ENCODE assay signal across 21 cellular contexts in genomic region chr6:35073766-35074471, GRCh38.
DNase-seq lines count a peak whose midpoint lies in the region; ATAC-seq and TF ChIP-seq lines count a peak whose summit lies in the region.
"Had no signal": no experiment of that assay in that cellular context is flagged by ENCODE, and none has a peak within 500 bp of the region (broad histone marks: within the 10 kb centered on the region; RNA-seq: fewer than 3 reads in every experiment).

No MANE protein-coding gene starts in this region.

- peaks cover 71% of the 10 kb centered on the region for H3K36me3 ChIP-seq in left ventricle myocardium inferior

- H3K4me1 ChIP-seq in left ventricle myocardium inferior = peaks cover 9% of the 10 kb centered on the region
- H3K4me1 ChIP-seq: A549, SJCRH30 had no signal

- no peak for ATAC-seq in natural killer cell treated with Interleukin-12 subunit alpha and Interleukin-12 subunit beta and Interleukin-15 and Interleukin-18, amount 100 ng/mL, for 72 hours
- ATAC-seq in natural killer cell (no peak), GM21367 (IDR thresholded peaks at IDR 0.05; ENCODE audit: unreplicated experiment) (no peak)
- ATAC-seq: A549, Panc1 had no signal

- H3K9me3 Mint-ChIP-seq in natural killer cell treated with Interleukin-12 subunit alpha and Interleukin-12 subunit beta and Interleukin-15 and Interleukin-18, amount 100 ng/mL, for 72 hours = no peaks in the 10 kb centered on the region
- H3K9me3 Mint-ChIP-seq in natural killer cell = no peaks in the 10 kb centered on the region
- H3K9me3 Mint-ChIP-seq: CD14-positive monocyte had no signal

- peak; percentile 41 for DNase-seq in natural killer cell treated with Interleukin-12 subunit alpha and Interleukin-12 subunit beta and Interleukin-15 and Interleukin-18, amount 100 ng/mL, for 72 hours (ENCODE audit: low spot score)
- DNase-seq in natural killer cell (no peak), left ventricle myocardium inferior (peak; percentile 7), posterior vena cava (ENCODE audit: low spot score) (peak; percentile 41), NOMO-1 (lab: John Stamatoyannopoulos, UW; ENCODE audit: unreplicated experiment in 2 of 2) (no peak)
- DNase-seq in stimulated activated CD4-positive, alpha-beta T cell treated with anti-CD3 and anti-CD28 coated beads, Interleukin-4, amount 100 ng/mL, for 4 hours = no peak
- DNase-seq: DMS53, GDM1, GOT3, KG1, NCI-H1105 treated with DMSO at 0.1 percent for 48 hours, NCI-H2029 treated with DMSO at 0.1 percent for 48 hours, NCI-H226, NCI-H510A treated with DMSO at 0.1 percent for 48 hours, NCI-H748 treated with DMSO at 0.1 percent for 48 hours, SJCRH30 had no signal

- H3K27me3 ChIP-seq in left ventricle myocardium inferior (ENCODE audit: low read depth) = no peaks in the 10 kb centered on the region
- H3K27me3 ChIP-seq: SJCRH30 had no signal

- H3K4me1 Mint-ChIP-seq in natural killer cell treated with Interleukin-12 subunit alpha and Interleukin-12 subunit beta and Interleukin-15 and Interleukin-18, amount 100 ng/mL, for 72 hours (ENCODE audit: low read depth in 2 of 2) = no peaks in the 10 kb centered on the region
- peaks cover 7 to 10% of the 10 kb centered on the region in 2 donors for H3K4me1 Mint-ChIP-seq in natural killer cell
- H3K4me1 Mint-ChIP-seq: B cell, CD14-positive monocyte had no signal

- H3K9me3 ChIP-seq in left ventricle myocardium inferior (replicated peaks) = no peaks in the 10 kb centered on the region
- H3K9me3 ChIP-seq: A549, SJCRH30 had no signal

- H3K4me3 ChIP-seq in left ventricle myocardium inferior = no peak overlapping the region
- H3K4me3 ChIP-seq: A549, SJCRH30 had no signal

- H3K27me3 Mint-ChIP-seq in natural killer cell treated with Interleukin-12 subunit alpha and Interleukin-12 subunit beta and Interleukin-15 and Interleukin-18, amount 100 ng/mL, for 72 hours = no peaks in the 10 kb centered on the region
- H3K27me3 Mint-ChIP-seq in natural killer cell (ENCODE audit: low read depth in 2 of 2) = no peaks in the 10 kb centered on the region
- H3K27me3 Mint-ChIP-seq: B cell had no signal

- H3K4me3 Mint-ChIP-seq in natural killer cell treated with Interleukin-12 subunit alpha and Interleukin-12 subunit beta and Interleukin-15 and Interleukin-18, amount 100 ng/mL, for 72 hours = no peak overlapping the region
- H3K4me3 Mint-ChIP-seq in natural killer cell = no peak overlapping the region
- H3K4me3 Mint-ChIP-seq: B cell, CD14-positive monocyte had no signal

- no peak overlapping the region for H3K27ac ChIP-seq in left ventricle myocardium inferior (replicated peaks)
- H3K27ac ChIP-seq: A549, SJCRH30 had no signal

- intact Hi-C loops in natural killer cell (cut with micrococcal nuclease) = no loop called here
- intact Hi-C loops in left ventricle myocardium inferior (cut with micrococcal nuclease) = no loop called here
- intact Hi-C loops in posterior vena cava (cut with DNase I) = loop anchor here in 1 of 2 donors (1.0 kb wide), 1 partner anchor 56 kb away; no protein-coding TSS in a partner anchor

- no peak overlapping the region for H3K27ac Mint-ChIP-seq in natural killer cell treated with Interleukin-12 subunit alpha and Interleukin-12 subunit beta and Interleukin-15 and Interleukin-18, amount 100 ng/mL, for 72 hours
- no peak overlapping the region for H3K27ac Mint-ChIP-seq in natural killer cell
- H3K27ac Mint-ChIP-seq: B cell had no signal

- TF ChIP-seq CTCF in natural killer cell (IDR thresholded peaks at IDR 0.05) = no peak
- no peak for TF ChIP-seq CTCF in left ventricle myocardium inferior (IDR thresholded peaks at IDR 0.05; ENCODE audit: borderline replicate concordance)

- no peaks in the 10 kb centered on the region for H3K36me3 Mint-ChIP-seq in natural killer cell treated with Interleukin-12 subunit alpha and Interleukin-12 subunit beta and Interleukin-15 and Interleukin-18, amount 100 ng/mL, for 72 hours
- no peaks in the 10 kb centered on the region for H3K36me3 Mint-ChIP-seq in natural killer cell

Comparison
In these comparisons a context has a peak if more than half of its experiments do, and no peak if none do; other contexts are left out.
1. DNase-seq: peak in natural killer cell treated with Interleukin-12 subunit alpha and Interleukin-12 subunit beta and Interleukin-15 and Interleukin-18, amount 100 ng/mL, for 72 hours (single experiment), left ventricle myocardium inferior (single experiment) and posterior vena cava (single experiment); none in natural killer cell (single experiment), NOMO-1 (0 of 2) and stimulated activated CD4-positive, alpha-beta T cell treated with anti-CD3 and anti-CD28 coated beads, Interleukin-4, amount 100 ng/mL, for 4 hours (0 of 2).